Comparison of ENCODE assay signal across 12 cellular contexts in genomic region chr1:91732991-91733390, GRCh38.
A peak's percentile ranks its signal among the peaks of the same experiment; 100 is the strongest.
DNase-seq lines count a peak whose midpoint lies in the region; ATAC-seq, FAIRE-seq and TF ChIP-seq lines count a peak whose summit lies in the region.
"Had no signal": no experiment of that assay in that cellular context is flagged by ENCODE, and none has a peak within 500 bp of the region (broad histone marks: within the 10 kb centered on the region; RNA-seq: fewer than 3 reads in every experiment).

No MANE protein-coding gene starts in this region.

- no peak overlapping the region for H3K9ac ChIP-seq in BLaER1 treated with 17β-estradiol and CSF1 and Interleukin-3, amounts not matched to agents 10 nM and 100 nM
- no peak overlapping the region for H3K9ac ChIP-seq in kidney (ENCODE audit: low read length in 2 of 2)
- no peak overlapping the region for H3K9ac ChIP-seq in skeletal muscle tissue (ENCODE audit: low read depth in 1 of 3, low read length in 3 of 3)

- no peak for FAIRE-seq in kidney (lab: Jason Lieb, UNC)

- DNase-seq in SJSA1 (ENCODE audit: low read depth in 1 of 2, low spot score in 2 of 2) (no peak), kidney (no peak), NCI-H446 (lab: John Stamatoyannopoulos, UW) (no peak), NCI-H510A (lab: John Stamatoyannopoulos, UW) (no peak)
- DNase-seq: foreskin melanocyte, NCI-H187 treated with DMSO at 0.1 percent for 48 hours, Right ventricle myocardium superior had no signal

- ATAC-seq in GM19397 (IDR thresholded peaks at IDR 0.05; ENCODE audit: unreplicated experiment): no peak
- ATAC-seq in GM18517 (IDR thresholded peaks at IDR 0.05; ENCODE audit: unreplicated experiment): no peak

- TF ChIP-seq CTCF in kidney (IDR thresholded peaks at IDR 0.05; ENCODE audit: borderline replicate concordance, extremely low read depth, insufficient read depth): no peak

- peak overlapping the region in 10 of 11 experiments; percentile 74 to 89 (median 84); a peak in 19 of 22 replicates for H3K4me2 ChIP-seq in BLaER1 treated with 17β-estradiol and CSF1 and Interleukin-3, amounts not matched to agents 10 nM and 100 nM

- intact Hi-C loops in kidney (cut with DNase I): no loop called here

- H3K4me3 ChIP-seq in BLaER1 treated with 17β-estradiol and CSF1 and Interleukin-3, amounts not matched to agents 10 nM and 100 nM: no peak overlapping the region
- no peak overlapping the region for H3K4me3 ChIP-seq in SJSA1
- no peak overlapping the region for H3K4me3 ChIP-seq in kidney (ENCODE audit: low read length in 2 of 2)
- H3K4me3 ChIP-seq in skeletal muscle tissue (ENCODE audit: low read length in 3 of 3): no peak overlapping the region

- H3K27me3 ChIP-seq in BLaER1 treated with 17β-estradiol and CSF1 and Interleukin-3, amounts not matched to agents 10 nM and 100 nM: peaks cover 0 to 23% (median 0%) of the 10 kb centered on the region in 11 experiments; a peak in 3 of 22 replicates
- no peaks in the 10 kb centered on the region for H3K27me3 ChIP-seq in SJSA1 (replicated peaks)
- H3K27me3 ChIP-seq in skeletal muscle tissue (ENCODE audit: control insufficient read depth in 3 of 3, insufficient read depth in 3 of 3, low read length in 3 of 3): no peaks in the 10 kb centered on the region

- H3K27ac ChIP-seq in BLaER1 treated with 17β-estradiol and CSF1 and Interleukin-3, amounts not matched to agents 10 nM and 100 nM: no peak overlapping the region
- H3K27ac ChIP-seq in SJSA1 (peak overlapping the region; percentile 27; the same call in 1 of the 2 replicates), kidney (ENCODE audit: low read depth in 2 of 2, low read length in 2 of 2) (peak overlapping the region; percentile 5 to 43), skeletal muscle tissue (ENCODE audit: low read depth, low read length) (peak overlapping the region; percentile 42)

- H3K9me3 ChIP-seq in BLaER1 treated with 17β-estradiol and CSF1 and Interleukin-3, amounts not matched to agents 10 nM and 100 nM (replicated peaks in 1 of 11): peaks cover 0 to 7% (median 0%) of the 10 kb centered on the region in 11 experiments; a peak in 8 of 22 replicates
- H3K9me3 ChIP-seq in SJSA1 (replicated peaks) (no peaks in the 10 kb centered on the region), kidney (ENCODE audit: control insufficient read depth in 1 of 2, low read length in 2 of 2) (no peaks in the 10 kb centered on the region), skeletal muscle tissue (ENCODE audit: control insufficient read depth in 3 of 3, low read length in 3 of 3) (no peaks in the 10 kb centered on the region)
- H3K9me3 ChIP-seq: Caco-2 had no signal

- H3K4me1 ChIP-seq in BLaER1 treated with 17β-estradiol and CSF1 and Interleukin-3, amounts not matched to agents 10 nM and 100 nM: peaks cover 37 to 53% (median 43%) of the 10 kb centered on the region in 10 experiments
- H3K4me1 ChIP-seq in SJSA1 (replicated peaks): peaks cover 57% of the 10 kb centered on the region
- peaks cover 22 to 26% of the 10 kb centered on the region in 2 donors for H3K4me1 ChIP-seq in kidney (ENCODE audit: control insufficient read depth in 1 of 2, insufficient read depth in 1 of 2, low read depth in 1 of 2, low read length in 2 of 2)
- H3K4me1 ChIP-seq in skeletal muscle tissue (ENCODE audit: control insufficient read depth in 3 of 3, insufficient read depth in 3 of 3, low read length in 3 of 3): peaks cover 30 to 37% (median 35%) of the 10 kb centered on the region in 3 donors

- H4K20me1 ChIP-seq in BLaER1 treated with 17β-estradiol and CSF1 and Interleukin-3, amounts not matched to agents 10 nM and 100 nM: peaks cover 0 to 6% (median 0%) of the 10 kb centered on the region in 11 experiments; a peak in 1 of 22 replicates

- peaks cover 0 to 6% (median 0%) of the 10 kb centered on the region in 11 experiments; a peak in 2 of 22 replicates for H3K36me3 ChIP-seq in BLaER1 treated with 17β-estradiol and CSF1 and Interleukin-3, amounts not matched to agents 10 nM and 100 nM
- no peaks in the 10 kb centered on the region; the same call in 1 of the 2 replicates for H3K36me3 ChIP-seq in SJSA1
- peaks cover 0 to under 1% of the 10 kb centered on the region in 2 donors for H3K36me3 ChIP-seq in kidney (ENCODE audit: control insufficient read depth in 1 of 2, insufficient read depth in 2 of 2, low read length in 2 of 2)
- peaks cover 0 to 10% (median 0%) of the 10 kb centered on the region in 3 donors for H3K36me3 ChIP-seq in skeletal muscle tissue (ENCODE audit: control insufficient read depth in 3 of 3, insufficient read depth in 3 of 3, low read length in 3 of 3)

Comparison
In these comparisons a context has a peak if more than half of its experiments do, and no peak if none do; other contexts are left out.
1. H3K27ac ChIP-seq: peak in SJSA1 (single experiment), kidney (2 of 2) and skeletal muscle tissue (single experiment); none in BLaER1 treated with 17β-estradiol and CSF1 and Interleukin-3, amounts not matched to agents 10 nM and 100 nM (0 of 11).